7 cellular contexts compared by ENCODE assay signal in genomic region chr3:64432870-64433269, GRCh38.
"Had no signal": no experiment of that assay in that cellular context is flagged by ENCODE, and none has a peak within 500 bp of the region (broad histone marks: within the 10 kb centered on the region; RNA-seq: fewer than 3 reads in every experiment).

No MANE protein-coding gene starts in this region.

- ATAC-seq: GM12878 had no signal

- DNase-seq: GDM1, GF-D8 had no signal

- FAIRE-seq: G401.6, GM12878, GM12892, GM18507, GM19239 had no signal

- H3K4me3 ChIP-seq: GM12878 had no signal
